In genomic region chr10:78450807-78451485, GRCh38 we compare ENCODE assay signal across 18 cellular contexts.
A peak's percentile ranks its signal among the peaks of the same experiment; 100 is the strongest.
DNase-seq lines count a peak whose midpoint lies in the region; ATAC-seq lines count a peak whose summit lies in the region.
"Had no signal": no experiment of that assay in that cellular context is flagged by ENCODE, and none has a peak within 500 bp of the region (broad histone marks: within the 10 kb centered on the region; RNA-seq: fewer than 3 reads in every experiment).

No MANE protein-coding gene starts in this region.

- no peaks in the 10 kb centered on the region for H3K9me3 ChIP-seq in mesodermal cell (ENCODE audit: control insufficient read depth, low read length)
- H3K9me3 ChIP-seq: SJSA1, uterus had no signal

- POLR2A ChIA-PET in naive thymus-derived CD8-positive, alpha-beta T cell (lab: Charles Lee) = no interaction called here

- H3K4me3 ChIP-seq in mesodermal cell (ENCODE audit: extremely low read depth, insufficient read depth, low read length, poor library complexity, severe bottlenecking) = no peak overlapping the region
- H3K4me3 ChIP-seq: SJSA1, uterus had no signal

- 75 to 80% methylated on average over 6 of the region's 6 CpGs for WGBS in mesodermal cell (ENCODE audit: insufficient coverage in 2 of 2), 2 experiments

- peaks cover 0 to 4% (median 0%) of the 10 kb centered on the region in 4 donors for H3K4me1 Mint-ChIP-seq in naive thymus-derived CD8-positive, alpha-beta T cell
- H3K4me1 Mint-ChIP-seq: activated naive CD8-positive, alpha-beta T cell treated with anti-CD3 and anti-CD28 coated beads, Interleukin-2, amount 50 U/mL, for 24 hours; CD8-positive, alpha-beta memory T cell had no signal

- peak overlapping the region; percentile 29 for H3K27ac ChIP-seq in mesodermal cell (ENCODE audit: low read depth, low read length, severe bottlenecking)
- H3K27ac ChIP-seq: KMS-11, parathyroid adenoma, SJSA1 had no signal

- DNase-seq in DMS153 treated with DMSO at 0.1 percent for 48 hours (lab: John Stamatoyannopoulos, UW; ENCODE audit: unreplicated experiment) (peak; percentile 81), NCI-H146 (lab: John Stamatoyannopoulos, UW) (peak; percentile 98), NCI-H748 treated with DMSO at 0.1 percent for 48 hours (lab: John Stamatoyannopoulos, UW) (peak; percentile 84)
- DNase-seq in naive thymus-derived CD8-positive, alpha-beta T cell = no peak
- DNase-seq: activated naive CD8-positive, alpha-beta T cell treated with anti-CD3 and anti-CD28 coated beads, Interleukin-2, amount 50 U/mL, for 24 hours; CD8-positive, alpha-beta memory T cell; erythroblast had no signal

- H3K27ac Mint-ChIP-seq in naive thymus-derived CD8-positive, alpha-beta T cell = peak overlapping the region in 1 of 10 donors; percentile 23
- H3K27ac Mint-ChIP-seq: activated naive CD8-positive, alpha-beta T cell treated with anti-CD3 and anti-CD28 coated beads, Interleukin-2, amount 50 U/mL, for 24 hours; activated T-helper 2 cell treated with anti-CD3 and anti-CD28 coated beads, Interferon-gamma antibody, Interleukin-2, Interleukin-4, amounts not matched to agents 10 μg/mL and 5 μg/mL and 100 μg/mL, durations not matched to agents 14 hours and 24 hours and 36 hours; T-helper 2 cell treated with Interferon-gamma antibody and Interleukin-4, amounts not matched to agents 5 μg/mL and 100 μg/mL, for 36 hours had no signal

- H3K27me3 Mint-ChIP-seq in naive thymus-derived CD8-positive, alpha-beta T cell = peaks cover 0 to 10% (median 5%) of the 10 kb centered on the region in 5 donors
- H3K27me3 Mint-ChIP-seq: activated naive CD8-positive, alpha-beta T cell treated with anti-CD3 and anti-CD28 coated beads, Interleukin-2, amount 50 U/mL, for 24 hours had no signal

- H3K36me3 ChIP-seq in mesodermal cell (ENCODE audit: control insufficient read depth, insufficient read depth, low read length) = no peaks in the 10 kb centered on the region
- H3K36me3 ChIP-seq: SJSA1, uterus had no signal

- no peaks in the 10 kb centered on the region for H3K4me1 ChIP-seq in mesodermal cell (ENCODE audit: control insufficient read depth, insufficient read depth, low read length, poor library complexity, severe bottlenecking)

- no peaks in the 10 kb centered on the region for H3K9me3 Mint-ChIP-seq in naive thymus-derived CD8-positive, alpha-beta T cell
- H3K9me3 Mint-ChIP-seq: activated naive CD8-positive, alpha-beta T cell treated with anti-CD3 and anti-CD28 coated beads, Interleukin-2, amount 50 U/mL, for 24 hours; activated T-helper 2 cell treated with anti-CD3 and anti-CD28 coated beads, Interferon-gamma antibody, Interleukin-2, Interleukin-4, amounts not matched to agents 10 μg/mL and 5 μg/mL and 100 μg/mL, durations not matched to agents 14 hours and 24 hours and 36 hours; CD8-positive, alpha-beta memory T cell; T-helper 2 cell treated with Interferon-gamma antibody and Interleukin-4, amounts not matched to agents 5 μg/mL and 100 μg/mL, for 36 hours had no signal

- no peak for ATAC-seq in naive thymus-derived CD8-positive, alpha-beta T cell
- ATAC-seq in HG03280 (IDR thresholded peaks at IDR 0.05; ENCODE audit: unreplicated experiment) (no peak), GM19035 (IDR thresholded peaks at IDR 0.05; ENCODE audit: unreplicated experiment) (no peak), HG03520 (IDR thresholded peaks at IDR 0.05; ENCODE audit: unreplicated experiment) (no peak)
- ATAC-seq: activated naive CD8-positive, alpha-beta T cell treated with anti-CD3 and anti-CD28 coated beads, Interleukin-2, amount 50 U/mL, for 24 hours; left lobe of liver had no signal

- H3K36me3 Mint-ChIP-seq in naive thymus-derived CD8-positive, alpha-beta T cell = no peaks in the 10 kb centered on the region
- H3K36me3 Mint-ChIP-seq: CD8-positive, alpha-beta memory T cell had no signal

- no peak overlapping the region for H3K4me3 Mint-ChIP-seq in naive thymus-derived CD8-positive, alpha-beta T cell
- H3K4me3 Mint-ChIP-seq: activated naive CD8-positive, alpha-beta T cell treated with anti-CD3 and anti-CD28 coated beads, Interleukin-2, amount 50 U/mL, for 24 hours; CD8-positive, alpha-beta memory T cell; T-helper 2 cell treated with Interferon-gamma antibody and Interleukin-4, amounts not matched to agents 5 μg/mL and 100 μg/mL, for 36 hours had no signal

Comparison
In these comparisons a context has a peak if more than half of its experiments do, and no peak if none do; other contexts are left out.
1. DNase-seq: peak in DMS153 treated with DMSO at 0.1 percent for 48 hours (single experiment), NCI-H146 (single experiment) and NCI-H748 treated with DMSO at 0.1 percent for 48 hours (single experiment); none in naive thymus-derived CD8-positive, alpha-beta T cell (0 of 10).